In the genomic region with DNA sequence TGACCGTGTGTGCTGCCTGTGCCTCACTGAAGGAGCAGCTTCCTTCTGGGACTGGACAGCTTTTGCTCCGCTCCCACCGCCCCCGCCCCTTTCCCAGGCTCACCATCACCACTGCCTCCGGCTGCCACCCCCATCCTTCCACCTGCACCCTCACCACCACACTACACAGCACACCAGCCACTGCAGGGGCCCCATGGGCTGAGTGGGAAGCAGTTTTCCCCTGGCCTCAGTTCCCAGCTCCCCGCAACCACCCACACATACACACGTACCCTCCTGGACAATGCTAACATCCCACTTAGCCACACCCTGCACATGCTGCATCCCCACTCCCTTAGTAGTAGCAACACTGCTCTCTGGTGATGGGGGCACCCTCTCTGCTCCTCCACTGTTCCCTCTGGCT, we compare ENCODE assay signal across 18 cellular contexts. TPM values are rescaled to one million over a fixed set of nuclear protein-coding genes. Genes with fewer than 3 reads are reported as not detected.
A peak's percentile ranks its signal among the peaks of the same experiment; 100 is the strongest.
DNase-seq lines count a peak whose midpoint lies in the region; ATAC-seq and TF ChIP-seq lines count a peak whose summit lies in the region.
"Had no signal": no experiment of that assay in that cellular context is flagged by ENCODE, and none has a peak within 500 bp of the region (broad histone marks: within the 10 kb centered on the region; RNA-seq: fewer than 3 reads in every experiment).

No MANE protein-coding gene starts in this region.

- peaks cover 4% of the 10 kb centered on the region for H3K36me3 Mint-ChIP-seq in activated naive CD8-positive, alpha-beta T cell
- peaks cover 32% of the 10 kb centered on the region for H3K36me3 Mint-ChIP-seq in activated naive CD8-positive, alpha-beta T cell treated with anti-CD3 and anti-CD28 coated beads, Interleukin-2, amount 50 U/mL, for 24 hours (ENCODE audit: low read depth)
- peaks cover 14% of the 10 kb centered on the region for H3K36me3 Mint-ChIP-seq in type B pancreatic cell

- H2AFZ ChIP-seq in HCT116 (ENCODE audit: low read depth, low read length, poor library complexity, severe bottlenecking), result no peak overlapping the region

- peaks cover 1% of the 10 kb centered on the region for H3K4me1 Mint-ChIP-seq in activated naive CD8-positive, alpha-beta T cell (ENCODE audit: low read depth)
- H3K4me1 Mint-ChIP-seq in activated naive CD8-positive, alpha-beta T cell treated with anti-CD3 and anti-CD28 coated beads, Interleukin-2, amount 50 U/mL, for 24 hours, result peaks cover 2% of the 10 kb centered on the region
- H3K4me1 Mint-ChIP-seq in type B pancreatic cell (ENCODE audit: unreplicated experiment), result no peaks in the 10 kb centered on the region

- H3K9ac ChIP-seq in HCT116 (ENCODE audit: low read length), result no peak overlapping the region

- CTCF ChIA-PET in HCT116 (lab: Charles Lee), result interaction anchor here (0.6 kb wide), 1 partner anchor 555 kb away, joined by 3 read pairs; no protein-coding TSS in a partner anchor

- H3K4me2 ChIP-seq in HCT116 (ENCODE audit: low read length), result no peak overlapping the region

- no peak for DNase-seq in activated naive CD8-positive, alpha-beta T cell treated with anti-CD3 and anti-CD28 coated beads, Interleukin-2, amount 50 U/mL, for 24 hours
- no peak for DNase-seq in HCT116 (ENCODE audit: low read depth, low spot score)
- no peak for DNase-seq in type B pancreatic cell (ENCODE audit: extremely low spot score, unreplicated experiment)
- no peak for DNase-seq in substantia nigra (lab: John Stamatoyannopoulos, UW)
- DNase-seq in cortex of kidney (lab: John Stamatoyannopoulos, UW), result no peak
- DNase-seq in activated gamma-delta T cell treated with Interleukin-2 at 50 U/mL for 16 hours, result no peak
- DNase-seq: activated CD4-positive, CD25-positive, alpha-beta regulatory T cell; activated effector memory CD4-positive, alpha-beta T cell treated with anti-CD3 and anti-CD28 coated beads, Interleukin-2, amount 50 U/mL, for 16 hours; hypothalamus; mammary epithelial cell; NCI-H1092 treated with DMSO at 0.1 percent for 48 hours; NCI-H2107; NCI-H524; posterior cingulate gyrus; thyroid gland had no signal

- RAD21 ChIA-PET in HCT116 (lab: Charles Lee; ENCODE audit: low non-redundant PET in 1 of 2, low total read pairs in 2 of 2, uncharacterized antibody in 2 of 2, unreplicated experiment in 2 of 2), result no interaction called here

- H3K4me3 Mint-ChIP-seq in activated naive CD8-positive, alpha-beta T cell, result no peak overlapping the region
- no peak overlapping the region for H3K4me3 Mint-ChIP-seq in activated naive CD8-positive, alpha-beta T cell treated with anti-CD3 and anti-CD28 coated beads, Interleukin-2, amount 50 U/mL, for 24 hours
- H3K4me3 Mint-ChIP-seq in type B pancreatic cell, result no peak overlapping the region

- H3K9me3 ChIP-seq in HCT116 (ENCODE audit: control insufficient read depth in 1 of 2, insufficient read depth in 1 of 2, low read depth in 1 of 2, low read length in 2 of 2), result no peaks in the 10 kb centered on the region
- H3K9me3 ChIP-seq: thyroid gland had no signal

- H3K27me3 Mint-ChIP-seq in activated naive CD8-positive, alpha-beta T cell, result no peaks in the 10 kb centered on the region
- H3K27me3 Mint-ChIP-seq in activated naive CD8-positive, alpha-beta T cell treated with anti-CD3 and anti-CD28 coated beads, Interleukin-2, amount 50 U/mL, for 24 hours, result no peaks in the 10 kb centered on the region
- H3K27me3 Mint-ChIP-seq in type B pancreatic cell, result no peaks in the 10 kb centered on the region

- 0 out of 2 replicates have a peak, but pooled peaks cover 4% of the 10 kb centered on the region for H3K79me2 ChIP-seq in HCT116 (ENCODE audit: insufficient read depth, low read length)

- no peak for TF ChIP-seq POLR2A in HCT116 (IDR thresholded peaks at IDR 0.05; ENCODE audit: borderline replicate concordance, extremely low read depth, insufficient read depth, insufficient read length)

- peak overlapping the region; percentile 34 for H3K27ac Mint-ChIP-seq in activated naive CD8-positive, alpha-beta T cell
- no peak overlapping the region for H3K27ac Mint-ChIP-seq in activated naive CD8-positive, alpha-beta T cell treated with anti-CD3 and anti-CD28 coated beads, Interleukin-2, amount 50 U/mL, for 24 hours
- H3K27ac Mint-ChIP-seq in type B pancreatic cell, result peak overlapping the region; percentile 23

- TF ChIP-seq RAD21 in HCT116 (IDR thresholded peaks at IDR 0.05; ENCODE audit: low read depth), result no peak

- H3K27me3 ChIP-seq in HCT116 (ENCODE audit: insufficient read depth, low read length), result no peaks in the 10 kb centered on the region
- H3K27me3 ChIP-seq: thyroid gland had no signal

- POLR2A ChIA-PET in HCT116 (lab: Charles Lee), result no interaction called here

- peaks cover 0 to 4% of the 10 kb centered on the region in 2 experiments; a peak in 2 of 4 replicates for H3K4me1 ChIP-seq in HCT116 (ENCODE audit: control insufficient read depth in 1 of 2, insufficient read depth in 2 of 2, low read length in 2 of 2)
- H3K4me1 ChIP-seq: thyroid gland had no signal

- no peak for TF ChIP-seq CTCF in HCT116 (IDR thresholded peaks at IDR 0.05 in 2 of 3, conservative IDR thresholded peaks at IDR 0.05 in 1 of 3; ENCODE audit: borderline replicate concordance in 1 of 3, insufficient read depth in 1 of 3, low read depth in 2 of 3, low read length in 2 of 3)
- no peak for TF ChIP-seq CTCF in type B pancreatic cell (conservative IDR thresholded peaks at IDR 0.05)

- no peak overlapping the region for H3K4me3 ChIP-seq in HCT116 (replicated peaks in 1 of 2; ENCODE audit: low read depth in 1 of 2, low read length in 2 of 2)
- H3K4me3 ChIP-seq: thyroid gland had no signal

- H3K9me3 Mint-ChIP-seq in activated naive CD8-positive, alpha-beta T cell (ENCODE audit: low read depth), result no peaks in the 10 kb centered on the region
- no peaks in the 10 kb centered on the region for H3K9me3 Mint-ChIP-seq in activated naive CD8-positive, alpha-beta T cell treated with anti-CD3 and anti-CD28 coated beads, Interleukin-2, amount 50 U/mL, for 24 hours
- H3K9me3 Mint-ChIP-seq in type B pancreatic cell, result no peaks in the 10 kb centered on the region

- intact Hi-C loops in HCT116 (cut with micrococcal nuclease), result no loop called here

- no peaks in the 10 kb centered on the region for H3K9me2 ChIP-seq in HCT116 (ENCODE audit: insufficient read depth)

- peaks cover 38 to 45% of the 10 kb centered on the region in 2 experiments; a peak in 3 of 4 replicates for H3K36me3 ChIP-seq in HCT116 (ENCODE audit: control insufficient read depth in 1 of 2, insufficient read depth in 2 of 2, low read length in 2 of 2)

- no TSS peak for BruUV-seq in HCT116 (replicated peaks; lab: Mats Ljungman, UMichigan)

- ATAC-seq in activated naive CD8-positive, alpha-beta T cell treated with anti-CD3 and anti-CD28 coated beads, Interleukin-2, amount 50 U/mL, for 24 hours, result no peak
- ATAC-seq in HCT116 (peak; percentile 14; the same call in 1 of the 2 replicates), esophagus mucosa (peak; percentile 35)

- no peak overlapping the region for H3K27ac ChIP-seq in HCT116 (ENCODE audit: low read depth, low read length)
- H3K27ac ChIP-seq in substantia nigra (ENCODE audit: low read depth, low read length, poor library complexity, severe bottlenecking), result no peak overlapping the region
- H3K27ac ChIP-seq: RWPE1, thyroid gland had no signal

- no peaks in the 10 kb centered on the region for H4K20me1 ChIP-seq in HCT116 (ENCODE audit: insufficient read depth)

TF ChIP-seq in HCT116, 20 proteins besides CTCF, POLR2A, EP300 and RAD21 (continues in another document):
- TF ChIP-seq ZBTB33 (IDR thresholded peaks at IDR 0.05; ENCODE audit: extremely low read depth, insufficient replicate concordance, low read length) (no peak), ELF1 (IDR thresholded peaks at IDR 0.05; ENCODE audit: borderline replicate concordance, low read depth) (no peak), ZNF274 (IDR thresholded peaks at IDR 0.05; ENCODE audit: low read depth, low read length) (no peak), EGR1 (IDR thresholded peaks at IDR 0.05; ENCODE audit: low read depth) (no peak), REST (IDR thresholded peaks at IDR 0.05; ENCODE audit: low read depth) (no peak)

RNA-seq across cellular contexts. Expression of gene COX18, which starts 29.6 kb away (rescaled TPM):
- 12.5 TPM for total RNA-seq in HCT116 (2021; ENCODE audit: unreplicated experiment)
- polyA plus RNA-seq in HCT116 (2012), result 4.3 and 7.0 TPM in 2 replicates
- 11.0 TPM for total RNA-seq in esophagus mucosa
- total RNA-seq in type B pancreatic cell (ENCODE audit: low replicate concordance), result 15.4 and 16.8 TPM in 2 replicates
